In the genomic region with DNA sequence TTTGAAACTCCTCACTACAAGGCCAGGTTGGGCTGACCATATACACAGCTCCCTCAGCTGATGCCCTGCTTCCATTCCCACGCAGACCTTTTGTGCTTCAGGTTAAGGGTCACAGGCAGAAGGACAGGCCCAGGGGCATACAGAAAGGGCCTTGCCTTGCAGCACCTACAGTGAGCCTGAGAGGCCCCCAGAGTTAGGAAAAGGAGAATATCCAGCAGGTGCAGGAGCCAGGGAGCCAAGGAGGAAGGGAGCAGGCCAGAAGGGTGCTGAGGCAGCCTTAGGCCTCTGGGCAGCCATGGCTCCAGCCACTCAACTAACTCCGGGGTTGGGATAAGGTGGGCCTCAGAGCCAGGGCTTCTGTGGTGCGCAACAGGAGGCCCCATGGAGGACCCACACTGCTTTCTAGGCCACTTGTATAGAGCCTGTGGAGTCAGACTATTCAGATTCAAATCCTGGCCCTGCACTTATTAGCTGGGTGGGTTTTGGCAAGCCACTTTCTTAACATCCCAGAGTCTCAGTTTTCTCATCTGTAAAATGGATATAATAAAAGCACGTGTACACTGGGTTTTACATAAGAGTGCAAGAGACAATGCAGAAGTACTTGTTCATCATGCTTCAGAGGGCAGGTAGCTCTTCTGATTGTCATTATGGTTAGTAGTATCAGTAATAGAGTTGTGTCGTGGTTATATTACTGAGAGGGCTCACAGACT, we compare ENCODE assay signal across 1 cellular context.
TF ChIP-seq lines count a peak whose summit lies in the region.

No MANE protein-coding gene starts in this region.

TF ChIP-seq in HepG2, 621 proteins besides CTCF, POLR2A, EP300 and RAD21 (continued from another document):
- no peak for TF ChIP-seq THAP9 (CRISPR knock-in tag; IDR thresholded peaks at IDR 0.05; ENCODE audit: borderline replicate concordance)
- peak; percentile 25; the same call in 1 of the 2 replicates for TF ChIP-seq NR2F2 (IDR thresholded peaks at IDR 0.05; ENCODE audit: borderline replicate concordance, low read depth)
- TF ChIP-seq ZBTB3 (CRISPR knock-in tag; IDR thresholded peaks at IDR 0.05; ENCODE audit: borderline replicate concordance, low read depth), result no peak
- no peak for TF ChIP-seq HNRNPK (IDR thresholded peaks at IDR 0.05; ENCODE audit: low read depth, low read length, poor library complexity, severe bottlenecking)
- TF ChIP-seq ZNF761 (CRISPR knock-in tag; conservative IDR thresholded peaks at IDR 0.05), result no peak
- TF ChIP-seq, protein P1, sequence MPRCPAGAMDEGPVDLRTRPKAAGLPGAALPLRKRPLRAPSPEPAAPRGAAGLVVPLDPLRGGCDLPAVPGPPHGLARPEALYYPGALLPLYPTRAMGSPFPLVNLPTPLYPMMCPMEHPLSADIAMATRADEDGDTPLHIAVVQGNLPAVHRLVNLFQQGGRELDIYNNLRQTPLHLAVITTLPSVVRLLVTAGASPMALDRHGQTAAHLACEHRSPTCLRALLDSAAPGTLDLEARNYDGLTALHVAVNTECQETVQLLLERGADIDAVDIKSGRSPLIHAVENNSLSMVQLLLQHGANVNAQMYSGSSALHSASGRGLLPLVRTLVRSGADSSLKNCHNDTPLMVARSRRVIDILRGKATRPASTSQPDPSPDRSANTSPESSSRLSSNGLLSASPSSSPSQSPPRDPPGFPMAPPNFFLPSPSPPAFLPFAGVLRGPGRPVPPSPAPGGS (CRISPR knock-in tag; IDR thresholded peaks at IDR 0.05), result peak; percentile 52; the same call in 1 of the 2 replicates
- TF ChIP-seq, protein P2, sequence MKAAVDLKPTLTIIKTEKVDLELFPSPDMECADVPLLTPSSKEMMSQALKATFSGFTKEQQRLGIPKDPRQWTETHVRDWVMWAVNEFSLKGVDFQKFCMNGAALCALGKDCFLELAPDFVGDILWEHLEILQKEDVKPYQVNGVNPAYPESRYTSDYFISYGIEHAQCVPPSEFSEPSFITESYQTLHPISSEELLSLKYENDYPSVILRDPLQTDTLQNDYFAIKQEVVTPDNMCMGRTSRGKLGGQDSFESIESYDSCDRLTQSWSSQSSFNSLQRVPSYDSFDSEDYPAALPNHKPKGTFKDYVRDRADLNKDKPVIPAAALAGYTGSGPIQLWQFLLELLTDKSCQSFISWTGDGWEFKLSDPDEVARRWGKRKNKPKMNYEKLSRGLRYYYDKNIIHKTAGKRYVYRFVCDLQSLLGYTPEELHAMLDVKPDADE (CRISPR knock-in tag; IDR thresholded peaks at IDR 0.05), result no peak
- TF ChIP-seq ZNF274 (CRISPR knock-in tag; IDR thresholded peaks at IDR 0.05), result 0 out of 2 replicates have a peak, but pooled peaks have one; percentile 37
- TF ChIP-seq ZNF331 (CRISPR knock-in tag; IDR thresholded peaks at IDR 0.05), result 0 out of 2 replicates have a peak, but pooled peaks have one; percentile 7
- TF ChIP-seq KLF15 (CRISPR knock-in tag; IDR thresholded peaks at IDR 0.05; ENCODE audit: borderline replicate concordance), result peak; percentile 12; the same call in 1 of the 2 replicates
- TF ChIP-seq NRL (CRISPR knock-in tag; IDR thresholded peaks at IDR 0.05; ENCODE audit: borderline replicate concordance), result peak; percentile 63; the same call in 1 of the 2 replicates
- TF ChIP-seq ZNF326 (CRISPR knock-in tag; IDR thresholded peaks at IDR 0.05; ENCODE audit: borderline replicate concordance), result 0 out of 2 replicates have a peak, but pooled peaks have one; percentile 21
- peak; percentile 76; the same call in 1 of the 2 replicates for TF ChIP-seq ZNF44 (CRISPR knock-in tag; IDR thresholded peaks at IDR 0.05)
- no peak for TF ChIP-seq STAG1 (CRISPR knock-in tag; IDR thresholded peaks at IDR 0.05)
- TF ChIP-seq, protein P3, sequence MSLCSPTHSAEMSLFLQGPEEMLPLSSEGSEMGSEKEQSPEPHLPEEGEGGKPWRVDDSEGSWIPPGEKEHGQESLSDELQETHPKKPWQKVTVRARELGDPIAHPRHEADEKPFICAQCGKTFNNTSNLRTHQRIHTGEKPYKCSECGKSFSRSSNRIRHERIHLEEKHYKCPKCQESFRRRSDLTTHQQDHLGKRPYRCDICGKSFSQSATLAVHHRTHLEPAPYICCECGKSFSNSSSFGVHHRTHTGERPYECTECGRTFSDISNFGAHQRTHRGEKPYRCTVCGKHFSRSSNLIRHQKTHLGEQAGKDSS (CRISPR knock-in tag; IDR thresholded peaks at IDR 0.05; ENCODE audit: borderline replicate concordance, low read depth), result no peak
